ENCODE assay signal across 8 cellular contexts in the genomic region with DNA sequence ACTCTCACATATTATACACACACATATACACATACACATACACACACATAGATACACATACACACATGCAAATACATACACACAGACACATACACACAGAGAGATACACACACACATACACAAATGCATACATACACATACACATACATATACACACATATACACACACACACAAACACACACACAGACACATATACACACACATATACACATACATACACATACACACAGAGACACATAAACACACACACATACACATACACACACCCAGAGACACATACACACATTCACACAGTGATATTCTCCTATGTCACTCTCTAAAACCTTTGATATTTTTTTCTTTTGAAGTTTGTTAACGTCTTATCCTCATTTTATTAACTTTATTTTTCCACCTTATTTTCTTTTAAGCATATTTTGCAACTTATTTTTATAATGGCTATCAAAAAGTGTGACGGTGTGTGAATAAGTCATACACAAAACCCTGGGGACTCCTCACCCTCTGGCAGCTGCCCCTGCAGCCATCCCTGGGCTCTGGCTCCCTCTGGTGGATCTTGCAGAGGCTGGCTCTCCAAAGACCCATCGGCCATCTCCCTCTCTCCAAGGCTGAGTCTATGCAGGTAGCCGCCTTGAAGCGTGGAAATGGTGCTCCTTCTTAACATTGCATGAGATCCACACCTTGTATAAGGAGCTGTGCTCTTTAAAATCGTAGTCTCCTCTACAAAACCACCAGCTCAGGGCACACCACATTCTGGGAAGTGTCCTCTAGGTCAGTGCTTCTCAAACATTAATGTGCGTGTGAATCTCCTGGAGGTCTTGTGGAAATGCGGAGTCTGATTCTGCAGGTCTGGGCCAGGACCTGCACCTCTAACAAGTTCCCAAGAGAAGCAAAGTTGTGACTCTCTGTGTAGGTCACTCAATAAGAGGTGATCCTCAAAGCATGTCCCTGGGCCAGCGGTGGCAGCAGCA. TPM values are rescaled to one million over a fixed set of nuclear protein-coding genes. Genes with fewer than 3 reads are reported as not detected.
DNase-seq lines count a peak whose midpoint lies in the region; ATAC-seq and TF ChIP-seq lines count a peak whose summit lies in the region.

No MANE protein-coding gene starts in this region.

- H3K9me3 ChIP-seq in Peyer's patch (no peaks in the 10 kb centered on the region), aorta (ENCODE audit: control insufficient read depth, low read length) (no peaks in the 10 kb centered on the region)

- peak; percentile 91 for TF ChIP-seq CTCF in 22Rv1 (IDR thresholded peaks at IDR 0.05)
- peak; percentile 84 for TF ChIP-seq CTCF in GM12872 (IDR thresholded peaks at IDR 0.05; ENCODE audit: insufficient read depth, low read depth, low read length)
- peak in 4 of 6 experiments; percentile 60 to 79 (median 74) for TF ChIP-seq CTCF in Peyer's patch (IDR thresholded peaks at IDR 0.05)

- H3K27me3 ChIP-seq in Peyer's patch: no peaks in the 10 kb centered on the region
- H3K27me3 ChIP-seq in aorta (ENCODE audit: control insufficient read depth in 1 of 2, insufficient read depth in 2 of 2, low read length in 1 of 2): no peaks in the 10 kb centered on the region

- ATAC-seq in aorta (ENCODE audit: low FRiP score): peak; percentile 77

- no peak for TF ChIP-seq POLR2A in Peyer's patch (IDR thresholded peaks at IDR 0.05)

- H3K4me3 ChIP-seq in Peyer's patch (no peak overlapping the region), aorta (ENCODE audit: low read length in 2 of 2) (no peak overlapping the region)

- WGBS in aorta, 2 donors: 41 to 44% methylated on average over 9 of the region's 9 CpGs

- H3K36me3 ChIP-seq in Peyer's patch (no peaks in the 10 kb centered on the region), aorta (ENCODE audit: control insufficient read depth in 1 of 2, insufficient read depth in 2 of 2, low read length in 1 of 2) (no peaks in the 10 kb centered on the region)

- DNase-seq in HUDEP-2 (lab: John Stamatoyannopoulos, UW; ENCODE audit: unreplicated experiment in 76 of 76): peak in 52 of 76 experiments; percentile 1 to 74 (median 29)
- peak; percentile 20 to 71 (median 69) for DNase-seq in Peyer's patch
- DNase-seq in activated naive CD4-positive, alpha-beta T cell treated with Interleukin-2 at 50 U/mL for 16 hours: peak; percentile 39
- peak; percentile 56 for DNase-seq in glomerular visceral epithelial cell (ENCODE audit: extremely low spot score)
- DNase-seq in posterior cingulate gyrus: peak; percentile 54 to 98 (median 83)
- peak; percentile 73 to 86 for DNase-seq in aorta

- H3K4me1 ChIP-seq in Peyer's patch (no peaks in the 10 kb centered on the region), aorta (ENCODE audit: control insufficient read depth in 1 of 2, insufficient read depth in 2 of 2, low read length in 2 of 2) (no peaks in the 10 kb centered on the region)

- H3K27ac ChIP-seq in 22Rv1: no peak overlapping the region
- H3K27ac ChIP-seq in Peyer's patch: no peak overlapping the region
- H3K27ac ChIP-seq in aorta (ENCODE audit: low read depth in 1 of 2, low read length in 2 of 2): no peak overlapping the region

- intact Hi-C loops in posterior cingulate gyrus (cut with DNase I) (loop anchor here (5.0 kb wide), 1 partner anchor 361 kb away; no protein-coding TSS in a partner anchor), aorta (cut with DNase I) (loop anchor here in 1 of 2 donors (1.0 to 10.0 kb wide), 3 partner anchors 55 to 409 kb away; no protein-coding TSS in a partner anchor)

RNA-seq across cellular contexts. Expression of a gene that starts 4.1 kb away (rescaled TPM):
- total RNA-seq in Peyer's patch (not detected), aorta (not detected)
- polyA plus RNA-seq in aorta: not detected

Comparison
In these comparisons a context has a peak if more than half of its experiments do, and no peak if none do; other contexts are left out.
1. DNase-seq: peak in every context shown above with its lines; median percentile 83 in posterior cingulate gyrus; 80 in aorta; 69 in Peyer's patch; 56 in glomerular visceral epithelial cell; 39 in activated naive CD4-positive, alpha-beta T cell treated with Interleukin-2 at 50 U/mL for 16 hours; 29 in HUDEP-2.